ENCODE assay signal across 13 cellular contexts in the genomic region with DNA sequence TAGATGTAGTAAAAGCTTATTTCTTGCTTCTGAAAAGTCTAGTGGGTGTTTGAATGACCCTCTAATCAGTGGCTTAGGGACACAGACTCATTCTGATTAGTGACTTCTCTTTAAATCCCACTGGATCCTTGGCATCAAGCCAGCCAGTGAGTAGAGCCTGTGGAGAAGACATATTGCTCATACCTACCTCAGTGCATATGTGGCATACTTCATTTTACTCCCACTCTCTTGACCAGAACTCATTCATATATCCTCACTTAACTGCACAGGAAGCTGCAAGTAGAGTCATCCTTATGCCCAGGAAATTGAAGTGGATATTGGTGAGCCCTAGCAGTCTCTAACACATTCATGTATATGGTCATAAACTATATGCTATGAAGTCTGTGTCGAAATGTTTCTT.
DNase-seq lines count a peak whose midpoint lies in the region; ATAC-seq and TF ChIP-seq lines count a peak whose summit lies in the region.
"Had no signal": no experiment of that assay in that cellular context is flagged by ENCODE, and none has a peak within 500 bp of the region (broad histone marks: within the 10 kb centered on the region; RNA-seq: fewer than 3 reads in every experiment).

No MANE protein-coding gene starts in this region.

- H3K4me3 ChIP-seq in fibroblast of the aortic adventitia (ENCODE audit: low read depth, low read length): no peak overlapping the region
- H3K4me3 ChIP-seq: neural progenitor cell had no signal

- POLR2A ChIA-PET in RWPE1 (lab: Yijun Ruan, JAX; ENCODE audit: low non-redundant PET): no interaction called here

- no peak for TF ChIP-seq CTCF in RWPE1 (conservative IDR thresholded peaks at IDR 0.05; ENCODE audit: low read depth)
- no peak for TF ChIP-seq CTCF in fibroblast of the aortic adventitia (IDR thresholded peaks at IDR 0.05; ENCODE audit: insufficient read depth, low read length)

- CTCF ChIA-PET in RWPE1 (lab: Yijun Ruan, JAX): no interaction called here

- no peak overlapping the region for H3K27ac ChIP-seq in RWPE1
- H3K27ac ChIP-seq: 22Rv1, neural progenitor cell had no signal

- peak; percentile 27 for DNase-seq in DMS 273 (lab: John Stamatoyannopoulos, UW; ENCODE audit: unreplicated experiment)
- no peak for DNase-seq in DMS 273 treated with DMSO at 0.1 percent for 48 hours (lab: John Stamatoyannopoulos, UW)
- DNase-seq in ELR (ENCODE audit: low read depth): peak; percentile 91
- DNase-seq in RWPE1 (ENCODE audit: low spot score): peak; percentile 52
- DNase-seq in fibroblast of the aortic adventitia (ENCODE audit: low read depth): peak; percentile 63
- DNase-seq in NCI-H2227 treated with DMSO at 0.1 percent for 48 hours (lab: John Stamatoyannopoulos, UW): no peak
- no peak for DNase-seq in NCI-H1694 (lab: John Stamatoyannopoulos, UW)
- DNase-seq: activated CD4-positive, CD25-positive, alpha-beta regulatory T cell treated with anti-CD3 and anti-CD28 coated beads, Interleukin-2, amount 50 U/mL, for 72 hours; GDM1; left colon had no signal

- no peak for ATAC-seq in GM18907 (IDR thresholded peaks at IDR 0.05; ENCODE audit: unreplicated experiment)
- ATAC-seq: left colon had no signal

Comparison
In these comparisons a context has a peak if more than half of its experiments do, and no peak if none do; other contexts are left out.
1. DNase-seq: peak in DMS 273 (single experiment), ELR (single experiment), RWPE1 (single experiment) and fibroblast of the aortic adventitia (single experiment); none in DMS 273 treated with DMSO at 0.1 percent for 48 hours (single experiment), NCI-H2227 treated with DMSO at 0.1 percent for 48 hours (single experiment) and NCI-H1694 (single experiment).